In the genomic region with DNA sequence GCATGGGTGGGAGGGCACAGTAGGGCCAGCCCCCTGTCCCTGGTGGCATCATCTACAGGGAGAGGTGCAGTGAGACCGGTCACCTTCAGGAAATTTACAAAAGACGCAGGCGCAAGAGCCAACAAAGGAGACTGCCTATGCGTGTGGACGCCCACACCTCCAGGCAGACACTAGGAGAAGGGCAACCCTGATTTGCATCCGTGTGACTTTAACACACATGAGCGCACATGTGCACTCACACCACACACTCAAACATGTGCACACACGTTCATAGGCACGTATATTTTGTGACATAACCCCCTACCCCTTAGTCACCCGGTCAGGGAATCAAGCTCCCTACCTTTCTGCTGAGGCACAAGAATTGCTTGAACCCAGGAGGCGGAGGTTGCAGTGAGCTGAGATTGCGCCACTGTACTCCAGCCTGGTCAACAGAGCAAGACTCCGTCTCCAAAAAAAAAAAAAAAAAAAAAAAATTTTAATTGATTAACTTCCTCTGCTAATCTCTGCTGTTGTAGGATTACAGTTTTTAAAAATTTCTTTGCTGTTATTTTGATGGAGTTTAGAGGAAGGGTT, we compare ENCODE assay signal across 22 cellular contexts.
"Had no signal": no experiment of that assay in that cellular context is flagged by ENCODE, and none has a peak within 500 bp of the region (broad histone marks: within the 10 kb centered on the region; RNA-seq: fewer than 3 reads in every experiment).

No MANE protein-coding gene starts in this region.

- H3K4me3 Mint-ChIP-seq: activated B cell treated with CpG ODN at 0.5 μM for 24 hours; activated CD8-positive, alpha-beta T cell treated with anti-CD3 and anti-CD28 coated beads, Interleukin-2, amount 10 ng/mL, durations not matched to agents 7 days and 5 days; memory B cell; natural killer cell treated with Interleukin-12 subunit alpha and Interleukin-12 subunit beta and Interleukin-15 and Interleukin-18, amount 100 ng/mL, for 72 hours; T-helper 17 cell had no signal

- H3K27ac ChIP-seq: colonic mucosa, left ventricle myocardium inferior, psoas muscle, spleen, stomach, thoracic aorta had no signal

- H3K27ac Mint-ChIP-seq: activated B cell treated with CpG ODN at 0.5 μM for 24 hours; activated CD8-positive, alpha-beta T cell treated with anti-CD3 and anti-CD28 coated beads, Interleukin-2, amount 10 ng/mL, durations not matched to agents 7 days and 5 days; activated naive CD4-positive, alpha-beta T cell treated with anti-CD3 and anti-CD28 coated beads, Interleukin-2, amount 50 U/mL, for 72 hours; memory B cell; natural killer cell treated with Interleukin-12 subunit alpha and Interleukin-12 subunit beta and Interleukin-15 and Interleukin-18, amount 100 ng/mL, for 72 hours; T-helper 17 cell had no signal

- ATAC-seq: activated CD8-positive, alpha-beta T cell treated with anti-CD3 and anti-CD28 coated beads, Interleukin-2, amount 10 ng/mL, durations not matched to agents 7 days and 5 days; activated naive CD4-positive, alpha-beta T cell treated with anti-CD3 and anti-CD28 coated beads, Interleukin-2, amount 50 U/mL, for 72 hours; natural killer cell treated with Interleukin-12 subunit alpha and Interleukin-12 subunit beta and Interleukin-15 and Interleukin-18, amount 100 ng/mL, for 72 hours; T-helper 17 cell had no signal

- H3K36me3 Mint-ChIP-seq: activated naive CD4-positive, alpha-beta T cell treated with anti-CD3 and anti-CD28 coated beads, Interleukin-2, amount 50 U/mL, for 72 hours; memory B cell; natural killer cell treated with Interleukin-12 subunit alpha and Interleukin-12 subunit beta and Interleukin-15 and Interleukin-18, amount 100 ng/mL, for 72 hours had no signal

- FAIRE-seq: keratinocyte had no signal

- H3K9me3 ChIP-seq: colonic mucosa, esophagus squamous epithelium, left ventricle myocardium inferior, psoas muscle, sigmoid colon, spleen, stomach, thoracic aorta had no signal

- H3K4me3 ChIP-seq: colonic mucosa, esophagus squamous epithelium, left ventricle myocardium inferior, psoas muscle, sigmoid colon, spleen, stomach, thoracic aorta had no signal

- H3K36me3 ChIP-seq: colonic mucosa, esophagus squamous epithelium, left ventricle myocardium inferior, sigmoid colon, spleen, stomach, thoracic aorta had no signal

- H3K27me3 ChIP-seq: colonic mucosa, esophagus squamous epithelium, sigmoid colon, stomach had no signal

- H3K4me1 ChIP-seq: colonic mucosa had no signal

- DNase-seq: activated B cell treated with CpG ODN at 0.5 μM for 24 hours; activated CD4-positive, alpha-beta T cell treated with anti-CD3 and anti-CD28 coated beads for 48 hours; activated CD8-positive, alpha-beta memory T cell treated with anti-CD3 and anti-CD28 coated beads, Interleukin-2, amount 50 U/mL, for 4 hours; activated CD8-positive, alpha-beta T cell treated with anti-CD3 and anti-CD28 coated beads, Interleukin-2, amount 10 ng/mL, durations not matched to agents 7 days and 5 days; activated effector memory CD4-positive, alpha-beta T cell treated with anti-CD3 and anti-CD28 coated beads, Interleukin-2, amount 50 U/mL, for 16 hours; activated T-cell treated with anti-CD3 and anti-CD28 coated beads, Interleukin-2, amount 50 U/mL, for 48 hours; amniotic stem cell; caudate nucleus; colonic mucosa; esophagus squamous epithelium; hippocampal formation; left ventricle myocardium inferior; psoas muscle; sigmoid colon; spleen; stomach; T-helper 17 cell had no signal

- H3K9me3 Mint-ChIP-seq: activated B cell treated with CpG ODN at 0.5 μM for 24 hours; activated naive CD4-positive, alpha-beta T cell treated with anti-CD3 and anti-CD28 coated beads, Interleukin-2, amount 50 U/mL, for 72 hours; memory B cell; natural killer cell treated with Interleukin-12 subunit alpha and Interleukin-12 subunit beta and Interleukin-15 and Interleukin-18, amount 100 ng/mL, for 72 hours had no signal
